In genomic region chr2:17271401-17271800, GRCh38 we compare ENCODE assay signal across 20 cellular contexts.
"Had no signal": no experiment of that assay in that cellular context is flagged by ENCODE, and none has a peak within 500 bp of the region (broad histone marks: within the 10 kb centered on the region; RNA-seq: fewer than 3 reads in every experiment).

No MANE protein-coding gene starts in this region.

- H3K27me3 ChIP-seq: adrenal gland, gastrocnemius medialis, neutrophil, upper lobe of right lung had no signal

- H3K79me2 ChIP-seq: parathyroid adenoma had no signal

- H3K36me3 ChIP-seq: adrenal gland, gastrocnemius medialis, lower lobe of right lung, neutrophil, thoracic aorta, upper lobe of right lung had no signal

- H3K27ac ChIP-seq: adrenal gland, gastrocnemius medialis, lower lobe of right lung, neutrophil, parathyroid adenoma, thoracic aorta, upper lobe of right lung had no signal

- ATAC-seq: gastrocnemius medialis; left colon; lower lobe of right lung; naive thymus-derived CD8-positive, alpha-beta T cell; stimulated activated effector memory CD8-positive, alpha-beta T cell treated with anti-CD3 and anti-CD28 coated beads, Interleukin-12 subunit alpha, Interleukin-12 subunit beta, amount 100 ng/mL, for 72 hours; upper lobe of right lung had no signal

- H3K4me3 ChIP-seq: adrenal gland, gastrocnemius medialis, lower lobe of right lung, thoracic aorta, upper lobe of right lung had no signal

- H3K27ac Mint-ChIP-seq: activated CD4-positive, alpha-beta memory T cell treated with anti-CD3 and anti-CD28 coated beads, Interleukin-2, amount 10 ng/mL, durations not matched to agents 7 days and 5 days; activated T-cell treated with anti-CD3 and anti-CD28 coated beads, Interleukin-2, amount 50 U/mL, for 24 hours; brain; naive thymus-derived CD8-positive, alpha-beta T cell; stimulated activated effector memory CD8-positive, alpha-beta T cell treated with anti-CD3 and anti-CD28 coated beads, Interleukin-12 subunit alpha, Interleukin-12 subunit beta, amount 100 ng/mL, for 72 hours had no signal

- H3K4me1 Mint-ChIP-seq: activated CD4-positive, alpha-beta memory T cell treated with anti-CD3 and anti-CD28 coated beads, Interleukin-2, amount 10 ng/mL, durations not matched to agents 7 days and 5 days; central memory CD8-positive, alpha-beta T cell; naive thymus-derived CD8-positive, alpha-beta T cell; stimulated activated effector memory CD8-positive, alpha-beta T cell treated with anti-CD3 and anti-CD28 coated beads, Interleukin-12 subunit alpha, Interleukin-12 subunit beta, amount 100 ng/mL, for 72 hours had no signal

- H3K9me3 ChIP-seq: adrenal gland, gastrocnemius medialis, lower lobe of right lung, neutrophil, thoracic aorta, upper lobe of right lung had no signal

- DNase-seq: activated CD4-positive, alpha-beta memory T cell treated with anti-CD3 and anti-CD28 coated beads, Interleukin-2, amount 10 ng/mL, durations not matched to agents 7 days and 5 days; activated effector memory CD4-positive, alpha-beta T cell treated with Interleukin-2 at 50 U/mL for 16 hours; activated naive CD4-positive, alpha-beta T cell treated with anti-CD3 and anti-CD28 coated beads, Interleukin-2, amount 50 U/mL, for 16 hours; activated T-cell treated with anti-CD3 and anti-CD28 coated beads, Interleukin-2, amount 50 U/mL, for 24 hours; adrenal gland; cortex of kidney; effector CD4-positive, alpha-beta T cell; gastrocnemius medialis; left colon; lower lobe of right lung; midbrain; naive thymus-derived CD8-positive, alpha-beta T cell; T-helper 9 cell; upper lobe of right lung had no signal

- H3K36me3 Mint-ChIP-seq: brain; naive thymus-derived CD8-positive, alpha-beta T cell; stimulated activated effector memory CD8-positive, alpha-beta T cell treated with anti-CD3 and anti-CD28 coated beads, Interleukin-12 subunit alpha, Interleukin-12 subunit beta, amount 100 ng/mL, for 72 hours had no signal

- H3K9ac ChIP-seq: parathyroid adenoma had no signal

- H3K4me3 Mint-ChIP-seq: activated CD4-positive, alpha-beta memory T cell treated with anti-CD3 and anti-CD28 coated beads, Interleukin-2, amount 10 ng/mL, durations not matched to agents 7 days and 5 days; activated T-cell treated with anti-CD3 and anti-CD28 coated beads, Interleukin-2, amount 50 U/mL, for 24 hours; brain; central memory CD8-positive, alpha-beta T cell; naive thymus-derived CD8-positive, alpha-beta T cell; stimulated activated effector memory CD8-positive, alpha-beta T cell treated with anti-CD3 and anti-CD28 coated beads, Interleukin-12 subunit alpha, Interleukin-12 subunit beta, amount 100 ng/mL, for 72 hours had no signal

- H2AFZ ChIP-seq: parathyroid adenoma had no signal

- H3K27me3 Mint-ChIP-seq: activated CD4-positive, alpha-beta memory T cell treated with anti-CD3 and anti-CD28 coated beads, Interleukin-2, amount 10 ng/mL, durations not matched to agents 7 days and 5 days; activated T-cell treated with anti-CD3 and anti-CD28 coated beads, Interleukin-2, amount 50 U/mL, for 24 hours; brain; central memory CD8-positive, alpha-beta T cell; naive thymus-derived CD8-positive, alpha-beta T cell had no signal

- H3K4me1 ChIP-seq: adrenal gland, gastrocnemius medialis, lower lobe of right lung, parathyroid adenoma, upper lobe of right lung had no signal
